In the genomic region with DNA sequence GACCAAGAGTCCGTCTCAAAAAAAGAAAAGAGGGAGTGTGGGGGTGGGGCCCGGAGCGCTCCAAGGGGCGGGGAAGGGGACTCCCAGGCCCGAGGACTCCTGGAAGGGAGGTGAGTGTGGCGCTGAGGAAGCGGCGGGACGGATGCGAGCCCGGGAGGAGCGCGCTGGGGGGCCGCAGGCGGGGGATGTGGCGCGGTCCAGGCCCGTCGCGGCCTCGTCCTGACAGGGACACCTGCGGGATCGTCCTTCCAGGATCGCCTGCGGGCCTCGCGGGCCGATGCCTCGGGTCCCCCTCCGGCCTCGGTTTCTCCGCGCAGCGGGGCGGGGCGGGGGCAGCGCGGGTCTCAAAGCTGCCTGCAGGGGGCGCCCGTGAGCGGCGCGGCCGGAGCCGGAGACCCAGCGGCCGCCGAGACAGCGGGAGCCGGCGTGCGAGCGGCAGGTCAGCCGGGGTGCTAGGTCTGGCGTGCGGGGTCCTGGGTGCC, we compare ENCODE assay signal across 8 cellular contexts. TPM values are rescaled to one million over a fixed set of nuclear protein-coding genes. Genes with fewer than 3 reads are reported as not detected.
DNase-seq lines count a peak whose midpoint lies in the region; TF ChIP-seq lines count a peak whose summit lies in the region.

No MANE protein-coding gene starts in this region.

- no peak overlapping the region for H3K27ac ChIP-seq in AG04450 (ENCODE audit: low read depth, low read length)

- H3K4me3 ChIP-seq in AG04450 (ENCODE audit: low read depth, low read length) (peak overlapping the region; percentile 56), H7 (ENCODE audit: insufficient read depth, low read depth, low read length) (peak overlapping the region; percentile 55), astrocyte of the spinal cord (ENCODE audit: low read depth, low read length) (peak overlapping the region; percentile 13)

- peaks cover 38% of the 10 kb centered on the region for H3K27me3 ChIP-seq in AG04450 (ENCODE audit: control insufficient read depth, insufficient read depth, low read length)
- H3K27me3 ChIP-seq in H7 (ENCODE audit: control insufficient read depth, insufficient read depth, low read length): peaks cover 20% of the 10 kb centered on the region

- POLR2A ChIA-PET in AG04450 (lab: Yijun Ruan, JAX): no interaction called here

- in situ Hi-C loops in astrocyte of the spinal cord (cut with HindIII; ENCODE audit: low sequenced_read_pairs): no loop called here

- H3K9me3 ChIP-seq in AG04450 (ENCODE audit: control insufficient read depth, insufficient read depth, low read length): no peaks in the 10 kb centered on the region; the same call in 1 of the 2 replicates

- TF ChIP-seq CTCF in AG04450 (IDR thresholded peaks at IDR 0.05; ENCODE audit: low read depth, low read length): peak; percentile 55
- TF ChIP-seq CTCF in astrocyte of the spinal cord (IDR thresholded peaks at IDR 0.05; ENCODE audit: low read depth, low read length): peak; percentile 60

- H3K36me3 ChIP-seq in H7 (replicated peaks; ENCODE audit: control insufficient read depth, insufficient read depth, low read length): no peaks in the 10 kb centered on the region

- CTCF ChIA-PET in AG04450 (lab: Charles Lee): interaction anchor here (0.6 to 2.6 kb wide), 14 partner anchors 10 to 506 kb away, joined by 3 to 9 read pairs (median 4); no protein-coding TSS in a partner anchor

- DNase-seq in AG04450 (ENCODE audit: low read depth, low spot score): no peak
- peak; percentile 97 for DNase-seq in H7
- peak; percentile 65 for DNase-seq in T-helper 9 cell
- DNase-seq in astrocyte of the spinal cord (ENCODE audit: low read depth, low spot score): no peak
- peak; percentile 87 for DNase-seq in iPS-NIHi7 (ENCODE audit: extremely low spot score)
- DNase-seq in stimulated activated CD4-positive, alpha-beta T cell treated with anti-CD3 and anti-CD28 coated beads, Interleukin-1b, Interleukin-23, amount 100 ng/mL, for 4 hours (ENCODE audit: low read depth in 2 of 2): peak; percentile 62 to 73
- DNase-seq in NCI-H1048 (lab: John Stamatoyannopoulos, UW): no peak
- no peak for DNase-seq in putamen (ENCODE audit: low spot score)

RNA-seq across cellular contexts. Expression of a gene that starts 3.8 kb away (rescaled TPM):
- 0.16 and 0.19 TPM in 2 replicates for polyA plus RNA-seq in AG04450 (2011; rRNA removed)
- 0.83 and 1.2 TPM in 2 replicates for polyA minus RNA-seq in AG04450 (2011; rRNA and poly(A)+ RNA removed)
- 4.0 and 7.0 TPM in 2 replicates for total RNA-seq in H7 (2014; rRNA removed; shearing (Covaris generic))

Comparison
In these comparisons a context has a peak if more than half of its experiments do, and no peak if none do; other contexts are left out.
1. DNase-seq: peak in H7 (single experiment), T-helper 9 cell (single experiment), iPS-NIHi7 (single experiment) and stimulated activated CD4-positive, alpha-beta T cell treated with anti-CD3 and anti-CD28 coated beads, Interleukin-1b, Interleukin-23, amount 100 ng/mL, for 4 hours (2 of 2); none in AG04450 (single experiment), astrocyte of the spinal cord (single experiment), NCI-H1048 (single experiment) and putamen (single experiment).
2. Peak in every context shown above with its lines, with median percentiles within 50 percentile points of each other: H3K4me3 ChIP-seq.